ENCODE assay signal across 21 cellular contexts in genomic region chr4:7585768-7586167, GRCh38.
DNase-seq lines count a peak whose midpoint lies in the region; ATAC-seq and TF ChIP-seq lines count a peak whose summit lies in the region.
"Had no signal": no experiment of that assay in that cellular context is flagged by ENCODE, and none has a peak within 500 bp of the region (broad histone marks: within the 10 kb centered on the region; RNA-seq: fewer than 3 reads in every experiment).

No MANE protein-coding gene starts in this region.

- TF ChIP-seq EP300 in sigmoid colon (IDR thresholded peaks at IDR 0.05) = no peak

- no peak for TF ChIP-seq CTCF in LNCaP clone FGC (IDR thresholded peaks at IDR 0.05; ENCODE audit: control insufficient read depth, extremely low read depth, insufficient read depth)
- no peak for TF ChIP-seq CTCF in VCaP (conservative IDR thresholded peaks at IDR 0.05)
- no peak for TF ChIP-seq CTCF in left lung (IDR thresholded peaks at IDR 0.05)
- no peak for TF ChIP-seq CTCF in sigmoid colon (IDR thresholded peaks at IDR 0.05)

- H3K4me3 ChIP-seq in LNCaP clone FGC (ENCODE audit: low read depth, low read length) = no peak overlapping the region
- no peak overlapping the region for H3K4me3 ChIP-seq in left lung
- H3K4me3 ChIP-seq in sigmoid colon = no peak overlapping the region
- H3K4me3 ChIP-seq: GM12878 had no signal

- intact Hi-C loops in left lung (cut with DNase I) (no loop called here), sciatic nerve (cut with DNase I) (no loop called here), sigmoid colon (cut with DNase I) (no loop called here)

- no peak for TF ChIP-seq POLR2A in sigmoid colon (IDR thresholded peaks at IDR 0.05)

- H3K9me3 ChIP-seq in left lung (peaks cover 0 to 2% of the 10 kb centered on the region in 2 donors), sigmoid colon (no peaks in the 10 kb centered on the region)
- H3K9me3 ChIP-seq: BE2C had no signal

- H3K27me3 ChIP-seq in left lung (peaks cover 0 to 35% of the 10 kb centered on the region in 2 donors), sigmoid colon (no peaks in the 10 kb centered on the region)
- H3K27me3 ChIP-seq: BE2C had no signal

- ATAC-seq in left lung (peak; percentile 25), sciatic nerve (peak; percentile 72), HG03469 (IDR thresholded peaks at IDR 0.05; ENCODE audit: unreplicated experiment) (no peak)
- ATAC-seq: GM12878 had no signal

- DNase-seq in LNCaP clone FGC (ENCODE audit: low read depth) (peak; percentile 41), left lung (no peak), sciatic nerve (ENCODE audit: low spot score) (no peak), sigmoid colon (no peak), NCI-H1436 (lab: John Stamatoyannopoulos, UW) (no peak), AML-193 (lab: John Stamatoyannopoulos, UW) (no peak)
- DNase-seq: 8988T; BE2C; C1 segment of cervical spinal cord; CD4-positive, CD25-positive, alpha-beta regulatory T cell; CD8-positive, alpha-beta memory T cell; COR-L47; DMS 273 treated with DMSO at 0.1 percent for 48 hours; DMS53; DND-41; EL; H9; IMR-90 had no signal

- 44 to 77% methylated on average over 3 of the region's 3 CpGs for WGBS in sigmoid colon, 2 donors

- H3K4me1 ChIP-seq in left lung = no peaks in the 10 kb centered on the region
- H3K4me1 ChIP-seq in sigmoid colon = no peaks in the 10 kb centered on the region
- H3K4me1 ChIP-seq: BE2C had no signal

- H3K36me3 ChIP-seq in left lung (no peaks in the 10 kb centered on the region), sigmoid colon (no peaks in the 10 kb centered on the region)
- H3K36me3 ChIP-seq: BE2C had no signal

- H3K27ac ChIP-seq in VCaP = peak overlapping the region; percentile 42; the same call in 1 of the 2 replicates
- H3K27ac ChIP-seq in left lung = no peak overlapping the region
- H3K27ac ChIP-seq in sigmoid colon = no peak overlapping the region
